10 cellular contexts compared by ENCODE assay signal in genomic region chr5:68344447-68345111, GRCh38.
DNase-seq lines count a peak whose midpoint lies in the region; ATAC-seq, FAIRE-seq and TF ChIP-seq lines count a peak whose summit lies in the region.
"Had no signal": no experiment of that assay in that cellular context is flagged by ENCODE, and none has a peak within 500 bp of the region (broad histone marks: within the 10 kb centered on the region; RNA-seq: fewer than 3 reads in every experiment).

No MANE protein-coding gene starts in this region.

- intact Hi-C loops in GM12878 (cut with micrococcal nuclease; ENCODE audit: unreplicated experiment): no loop called here

- H3F3A ChIP-seq in Loucy (ENCODE audit: low read depth): peaks cover 5% of the 10 kb centered on the region

- H3K36me3 ChIP-seq in Loucy (ENCODE audit: insufficient read depth, low read length) (no peaks in the 10 kb centered on the region), GM12878 (ENCODE audit: control insufficient read depth in 2 of 2, insufficient read depth in 2 of 2, low read length in 1 of 2) (no peaks in the 10 kb centered on the region), neuron (ENCODE audit: insufficient read depth, low read length) (no peaks in the 10 kb centered on the region)
- H3K36me3 ChIP-seq: upper lobe of left lung had no signal

- H3K79me2 ChIP-seq in Loucy (ENCODE audit: insufficient read depth, low read length) (no peaks in the 10 kb centered on the region), GM12878 (ENCODE audit: control insufficient read depth, insufficient read depth, low read length) (no peaks in the 10 kb centered on the region)

- POLR2A ChIA-PET in GM12878 (lab: Charles Lee) (interaction anchor here (0.6 to 1.5 kb wide), 3 partner anchors 39 to 97 kb away, joined by 3 read pairs; no protein-coding TSS in a partner anchor), WTC11 (lab: Charles Lee) (no interaction called here)

- SMC1A ChIA-PET in GM12878 (lab: Charles Lee; ENCODE audit: uncharacterized antibody, unreplicated experiment): interaction anchor here (0.7 to 3.3 kb wide), 14 partner anchors 13 to 86 kb away, joined by 3 to 20 read pairs (median 3); no protein-coding TSS in a partner anchor

- H3K9me2 ChIP-seq in Loucy (replicated peaks; ENCODE audit: low read depth, low read length): no peaks in the 10 kb centered on the region

- TF ChIP-seq POLR2A in GM12878 (IDR thresholded peaks at IDR 0.05; ENCODE audit: low read depth, low read length): no peak

- 30% methylated on average over 4 of the region's 4 CpGs for WGBS in GM12878 (ENCODE audit: insufficient coverage, insufficient replicate concordance, low lambda C conversion rate, missing lambda C conversion rate)

- TF ChIP-seq EP300 in GM12878 (IDR thresholded peaks at IDR 0.05; ENCODE audit: borderline replicate concordance in 1 of 2, control insufficient read depth in 1 of 2, low read depth in 2 of 2, low read length in 2 of 2): peak; percentile 29 to 58; a peak in 1 of 4 replicates

- H3K4me1 Mint-ChIP-seq in activated T-cell treated with anti-CD3 and anti-CD28 coated beads, Interleukin-2, amount 50 U/mL, for 72 hours (ENCODE audit: low read depth): peaks cover 21% of the 10 kb centered on the region
- peaks cover 9% of the 10 kb centered on the region for H3K4me1 Mint-ChIP-seq in WTC11

- H4K20me1 ChIP-seq in Loucy (ENCODE audit: insufficient read depth, low read length, poor library complexity, severe bottlenecking) (no peaks in the 10 kb centered on the region), GM12878 (ENCODE audit: control insufficient read depth, insufficient read depth) (no peaks in the 10 kb centered on the region)

- no peaks in the 10 kb centered on the region for H3K27me3 Mint-ChIP-seq in activated T-cell treated with anti-CD3 and anti-CD28 coated beads, Interleukin-2, amount 50 U/mL, for 72 hours (ENCODE audit: low read depth)
- H3K27me3 Mint-ChIP-seq in WTC11 (ENCODE audit: low read depth): no peaks in the 10 kb centered on the region

- peak overlapping the region; percentile 55 for H3K4me3 ChIP-seq in Loucy (ENCODE audit: low read length, poor library complexity, severe bottlenecking)
- no peak overlapping the region for H3K4me3 ChIP-seq in GM12878
- no peak overlapping the region for H3K4me3 ChIP-seq in neuron (ENCODE audit: low read length)
- H3K4me3 ChIP-seq: upper lobe of left lung had no signal

- H3K27me3 ChIP-seq in Loucy (ENCODE audit: insufficient read depth, low read length, poor library complexity, severe bottlenecking) (no peaks in the 10 kb centered on the region), GM12878 (replicated peaks in 1 of 2; ENCODE audit: control insufficient read depth in 2 of 2, insufficient read depth in 2 of 2, low read length in 1 of 2) (no peaks in the 10 kb centered on the region), neuron (ENCODE audit: insufficient read depth, low read length) (no peaks in the 10 kb centered on the region)
- H3K27me3 ChIP-seq: upper lobe of left lung had no signal

- no peak for FAIRE-seq in GM12878 (lab: Jason Lieb, UNC)
- FAIRE-seq: islet of Langerhans had no signal

- H3K27ac ChIP-seq in GM12878 (ENCODE audit: control insufficient read depth, insufficient read depth): peak overlapping the region; percentile 10; the same call in 1 of the 2 replicates

- no peak overlapping the region for H3K27ac Mint-ChIP-seq in activated T-cell treated with anti-CD3 and anti-CD28 coated beads, Interleukin-2, amount 50 U/mL, for 72 hours
- no peak overlapping the region for H3K27ac Mint-ChIP-seq in WTC11

- H3K4me3 Mint-ChIP-seq in activated T-cell treated with anti-CD3 and anti-CD28 coated beads, Interleukin-2, amount 50 U/mL, for 72 hours: peak overlapping the region; percentile 1 to 4
- no peak overlapping the region for H3K4me3 Mint-ChIP-seq in WTC11

- H3K4me2 ChIP-seq in Loucy (ENCODE audit: low read depth, low read length, poor library complexity, severe bottlenecking) (peak overlapping the region; percentile 81), GM12878 (ENCODE audit: control insufficient read depth, insufficient read depth) (peak overlapping the region; percentile 11; the same call in 1 of the 2 replicates)

- H3K9me3 ChIP-seq in Loucy (ENCODE audit: insufficient read depth, low read depth, low read length): no peaks in the 10 kb centered on the region
- no peaks in the 10 kb centered on the region; the same call in 2 of the 3 replicates for H3K9me3 ChIP-seq in GM12878 (replicated peaks; ENCODE audit: control insufficient read depth, insufficient read depth, low read length)
- no peaks in the 10 kb centered on the region for H3K9me3 ChIP-seq in neuron (ENCODE audit: low read length)
- H3K9me3 ChIP-seq: upper lobe of left lung had no signal

- RAD21 ChIA-PET in GM12878 (lab: Charles Lee; ENCODE audit: unreplicated experiment): interaction anchor here (1.1 to 3.2 kb wide), 10 partner anchors 12 to 103 kb away, joined by 3 to 27 read pairs (median 4); no protein-coding TSS in a partner anchor

- TF ChIP-seq CTCF in Loucy (conservative IDR thresholded peaks at IDR 0.05; ENCODE audit: low read length) (no peak), GM12878 (IDR thresholded peaks at IDR 0.05 in 2 of 3, conservative IDR thresholded peaks at IDR 0.05 in 1 of 3; ENCODE audit: control insufficient read depth in 2 of 3, extremely low read depth in 1 of 3, insufficient read depth in 1 of 3, low read depth in 3 of 3, low read length in 3 of 3) (no peak), WTC11 (IDR thresholded peaks at IDR 0.05) (no peak)

- no peak overlapping the region for H3K9ac ChIP-seq in Loucy (ENCODE audit: low read depth, low read length, poor library complexity, severe bottlenecking)
- H3K9ac ChIP-seq in GM12878 (ENCODE audit: control insufficient read depth, insufficient read depth, low read length): no peak overlapping the region

- CTCF ChIA-PET in GM12878 (lab: Yijun Ruan, JAX) (interaction anchor here (1.3 kb wide), 1 partner anchor 17 kb away, joined by 3 read pairs; no protein-coding TSS in a partner anchor), WTC11 (lab: Charles Lee) (no interaction called here)

- no TSS peak for BruUV-seq in GM12878 (replicated peaks; lab: Mats Ljungman, UMichigan)

- peak; percentile 47 to 69 for ATAC-seq in activated T-cell treated with anti-CD3 and anti-CD28 coated beads, Interleukin-2, amount 50 U/mL, for 72 hours (replicated peaks in 1 of 2)
- peak; percentile 83 for ATAC-seq in GM12878
- no peak for ATAC-seq in WTC11

- H2AFZ ChIP-seq in Loucy (ENCODE audit: low read length): peak overlapping the region; percentile 22; the same call in 1 of the 2 replicates
- H2AFZ ChIP-seq in GM12878 (ENCODE audit: control insufficient read depth, low read depth, low read length): no peak overlapping the region; the same call in 1 of the 2 replicates
- peak overlapping the region; percentile 12 for H2AFZ ChIP-seq in neuron (ENCODE audit: low read depth, low read length)

- peaks cover 0 to 5% of the 10 kb centered on the region in 2 donors for H3K36me3 Mint-ChIP-seq in activated T-cell treated with anti-CD3 and anti-CD28 coated beads, Interleukin-2, amount 50 U/mL, for 72 hours (ENCODE audit: insufficient read depth in 2 of 2)
- peaks cover 8% of the 10 kb centered on the region for H3K36me3 Mint-ChIP-seq in WTC11

- DNase-seq in activated T-cell treated with anti-CD3 and anti-CD28 coated beads, Interleukin-2, amount 50 U/mL, for 72 hours: peak; percentile 16 to 21
- no peak for DNase-seq in activated T-cell treated with anti-CD3 and anti-CD28 coated beads, Interleukin-2, amount 50 U/mL, for 1 hour
- DNase-seq in GM12878 (ENCODE audit: low read depth, low spot score) (no peak), NCI-H1092 (lab: John Stamatoyannopoulos, UW) (no peak), WTC11 (ENCODE audit: low spot score) (no peak), NCI-H774 (lab: John Stamatoyannopoulos, UW) (no peak)
- DNase-seq: upper lobe of left lung had no signal

- in situ Hi-C loops in GM12878 (cut with MboI): no loop called here

- peaks cover 54% of the 10 kb centered on the region for H3K4me1 ChIP-seq in Loucy (ENCODE audit: insufficient read depth, low read length, poor library complexity, severe bottlenecking)
- H3K4me1 ChIP-seq in GM12878 (ENCODE audit: control insufficient read depth, insufficient read depth, low read length): peaks cover 21% of the 10 kb centered on the region
- H3K4me1 ChIP-seq in neuron (ENCODE audit: insufficient read depth, low read length): peaks cover 24% of the 10 kb centered on the region

- peaks cover 8 to 9% of the 10 kb centered on the region in 2 donors for H3K9me3 Mint-ChIP-seq in activated T-cell treated with anti-CD3 and anti-CD28 coated beads, Interleukin-2, amount 50 U/mL, for 72 hours
- peaks cover 31% of the 10 kb centered on the region for H3K9me3 Mint-ChIP-seq in WTC11

- no peak for TF ChIP-seq RAD21 in GM12878 (IDR thresholded peaks at IDR 0.05; ENCODE audit: insufficient read depth, low read depth, low read length)

TF ChIP-seq in GM12878, 131 proteins besides CTCF, POLR2A, EP300 and RAD21 (continues in another document):
- TF ChIP-seq ZNF274 (IDR thresholded peaks at IDR 0.05; ENCODE audit: insufficient read depth, insufficient read length): no peak
- no peak for TF ChIP-seq POLR2AphosphoS5 (IDR thresholded peaks at IDR 0.05; ENCODE audit: low read length)
- TF ChIP-seq NBN (IDR thresholded peaks at IDR 0.05): no peak
- no peak for TF ChIP-seq KLF5 (IDR thresholded peaks at IDR 0.05; ENCODE audit: partially characterized antibody)
- TF ChIP-seq RFX5 (IDR thresholded peaks at IDR 0.05; ENCODE audit: low read depth, low read length): 0 out of 2 replicates have a peak, but pooled peaks have one; percentile 9
- TF ChIP-seq RUNX3 (IDR thresholded peaks at IDR 0.05; ENCODE audit: low read length): peak; percentile 89
- TF ChIP-seq IKZF2 (IDR thresholded peaks at IDR 0.05): peak; percentile 63 to 75
- TF ChIP-seq GABPA (IDR thresholded peaks at IDR 0.05; ENCODE audit: low read depth): no peak
- TF ChIP-seq BCL11A (IDR thresholded peaks at IDR 0.05; ENCODE audit: low read depth, low read length): 0 out of 2 replicates have a peak, but pooled peaks have one; percentile 22

TF ChIP-seq in WTC11, 78 proteins besides CTCF, POLR2A, EP300 and RAD21 (continues in another document):
- TF ChIP-seq ZNF138 (CRISPR knock-in tag; conservative IDR thresholded peaks at IDR 0.05) (no peak), GABPB1 (CRISPR knock-in tag; IDR thresholded peaks at IDR 0.05) (no peak), ZNF219 (CRISPR knock-in tag; IDR thresholded peaks at IDR 0.05; ENCODE audit: borderline replicate concordance) (no peak), TCF7 (CRISPR knock-in tag; IDR thresholded peaks at IDR 0.05; ENCODE audit: low read depth) (no peak), RELA (CRISPR knock-in tag; IDR thresholded peaks at IDR 0.05; ENCODE audit: borderline replicate concordance) (no peak)
- TF ChIP-seq, protein P1, sequence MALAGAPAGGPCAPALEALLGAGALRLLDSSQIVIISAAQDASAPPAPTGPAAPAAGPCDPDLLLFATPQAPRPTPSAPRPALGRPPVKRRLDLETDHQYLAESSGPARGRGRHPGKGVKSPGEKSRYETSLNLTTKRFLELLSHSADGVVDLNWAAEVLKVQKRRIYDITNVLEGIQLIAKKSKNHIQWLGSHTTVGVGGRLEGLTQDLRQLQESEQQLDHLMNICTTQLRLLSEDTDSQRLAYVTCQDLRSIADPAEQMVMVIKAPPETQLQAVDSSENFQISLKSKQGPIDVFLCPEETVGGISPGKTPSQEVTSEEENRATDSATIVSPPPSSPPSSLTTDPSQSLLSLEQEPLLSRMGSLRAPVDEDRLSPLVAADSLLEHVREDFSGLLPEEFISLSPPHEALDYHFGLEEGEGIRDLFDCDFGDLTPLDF (CRISPR knock-in tag; IDR thresholded peaks at IDR 0.05): no peak

Comparison
In these comparisons a context has a peak if more than half of its experiments do, and no peak if none do; other contexts are left out.
1. DNase-seq: peak in activated T-cell treated with anti-CD3 and anti-CD28 coated beads, Interleukin-2, amount 50 U/mL, for 72 hours (2 of 2); none in activated T-cell treated with anti-CD3 and anti-CD28 coated beads, Interleukin-2, amount 50 U/mL, for 1 hour (single experiment), GM12878 (single experiment), NCI-H1092 (single experiment), WTC11 (single experiment) and NCI-H774 (single experiment).